Comparison of ENCODE assay signal across 15 cellular contexts in genomic region chr20:63773571-63774347, GRCh38.
"Had no signal": no experiment of that assay in that cellular context is flagged by ENCODE, and none has a peak within 500 bp of the region (broad histone marks: within the 10 kb centered on the region; RNA-seq: fewer than 3 reads in every experiment).

No MANE protein-coding gene starts in this region.

- H3K36me3 ChIP-seq: breast epithelium, pancreas had no signal

- H3K4me3 Mint-ChIP-seq: activated CD4-positive, alpha-beta memory T cell treated with anti-CD3 and anti-CD28 coated beads for 36 hours; activated naive CD8-positive, alpha-beta T cell; activated T-cell treated with anti-CD3 and anti-CD28 coated beads, Interleukin-2, amount 50 U/mL, for 4 hours had no signal

- H3K4me3 ChIP-seq: heart left ventricle, pancreas, tibial artery had no signal

- H3K27ac ChIP-seq: pancreas, tibial artery, VCaP had no signal

- DNase-seq: activated CD4-positive, alpha-beta memory T cell treated with anti-CD3 and anti-CD28 coated beads for 36 hours; activated effector memory CD4-positive, alpha-beta T cell treated with anti-CD3 and anti-CD28 coated beads, Interleukin-2, amount 50 U/mL, for 16 hours; activated T-cell treated with anti-CD3 and anti-CD28 coated beads, Interleukin-2, amount 50 U/mL, for 4 hours; foreskin melanocyte; mesenchymal stem cell; small intestine; SW 1271; T1000; tibial artery had no signal

- H3K9me3 ChIP-seq: breast epithelium, heart left ventricle, pancreas, tibial artery had no signal

- ATAC-seq: activated T-cell treated with anti-CD3 and anti-CD28 coated beads, Interleukin-2, amount 50 U/mL, for 4 hours had no signal

- H3K9me3 Mint-ChIP-seq: activated CD4-positive, alpha-beta memory T cell treated with anti-CD3 and anti-CD28 coated beads for 36 hours; activated T-cell treated with anti-CD3 and anti-CD28 coated beads, Interleukin-2, amount 50 U/mL, for 4 hours had no signal

- H3K27ac Mint-ChIP-seq: activated CD4-positive, alpha-beta memory T cell treated with anti-CD3 and anti-CD28 coated beads for 36 hours; activated naive CD8-positive, alpha-beta T cell had no signal

- H3K27me3 ChIP-seq: breast epithelium, heart left ventricle, pancreas had no signal

- H3K36me3 Mint-ChIP-seq: activated CD4-positive, alpha-beta memory T cell treated with anti-CD3 and anti-CD28 coated beads for 36 hours; activated naive CD8-positive, alpha-beta T cell had no signal

- H3K27me3 Mint-ChIP-seq: activated CD4-positive, alpha-beta memory T cell treated with anti-CD3 and anti-CD28 coated beads for 36 hours; activated naive CD8-positive, alpha-beta T cell had no signal

- FAIRE-seq: colon, pancreas, small intestine had no signal

- H3K4me1 ChIP-seq: breast epithelium had no signal
